ENCODE assay signal across 1 cellular context in genomic region chr15:99476413-99477222, GRCh38.
TF ChIP-seq lines count a peak whose summit lies in the region.

No MANE protein-coding gene starts in this region.

TF ChIP-seq in SK-N-SH, 30 proteins besides CTCF, POLR2A, EP300 and RAD21 (continued from another document):
- TF ChIP-seq, protein P1, sequence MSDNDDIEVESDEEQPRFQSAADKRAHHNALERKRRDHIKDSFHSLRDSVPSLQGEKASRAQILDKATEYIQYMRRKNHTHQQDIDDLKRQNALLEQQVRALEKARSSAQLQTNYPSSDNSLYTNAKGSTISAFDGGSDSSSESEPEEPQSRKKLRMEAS (IDR thresholded peaks at IDR 0.05; ENCODE audit: low read depth): peak; percentile 83
- peak; percentile 80 for TF ChIP-seq TCF12 (IDR thresholded peaks at IDR 0.05)
- no peak for TF ChIP-seq GABPA (IDR thresholded peaks at IDR 0.05; ENCODE audit: low read depth)
- no peak; the same call in 1 of the 2 replicates for TF ChIP-seq SIN3A (IDR thresholded peaks at IDR 0.05; ENCODE audit: borderline replicate concordance, low read depth, low read length)
- peak; percentile 95 for TF ChIP-seq NFIC (IDR thresholded peaks at IDR 0.05; ENCODE audit: borderline replicate concordance)
- peak; percentile 37; the same call in 1 of the 2 replicates for TF ChIP-seq TAF1 (IDR thresholded peaks at IDR 0.05; ENCODE audit: borderline replicate concordance, low read depth, low read length)
